ENCODE assay signal across 16 cellular contexts in the genomic region with DNA sequence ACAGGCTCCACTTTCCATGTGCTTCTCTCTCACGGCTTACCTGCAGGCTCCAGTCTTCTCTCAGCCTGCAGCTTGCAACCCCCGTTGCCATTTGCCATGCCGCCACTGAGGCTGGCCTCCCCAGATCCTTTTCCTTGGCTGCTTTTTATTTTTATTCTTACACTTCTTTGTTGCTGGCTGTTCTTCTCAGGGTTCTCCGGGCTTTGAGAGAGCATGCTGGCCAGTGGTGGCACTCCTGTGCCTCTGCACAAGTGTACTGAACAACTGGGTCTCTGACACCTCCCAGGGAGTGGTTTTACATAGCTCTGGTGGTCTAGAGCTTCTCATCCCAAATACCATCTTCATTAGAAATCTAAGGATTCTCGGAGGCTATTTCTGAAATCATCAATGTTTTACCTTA.
DNase-seq lines count a peak whose midpoint lies in the region; ATAC-seq and TF ChIP-seq lines count a peak whose summit lies in the region.
"Had no signal": no experiment of that assay in that cellular context is flagged by ENCODE, and none has a peak within 500 bp of the region (broad histone marks: within the 10 kb centered on the region; RNA-seq: fewer than 3 reads in every experiment).

No MANE protein-coding gene starts in this region.

- peak; percentile 41 for DNase-seq in Right ventricle myocardium inferior (ENCODE audit: missing footprints)
- DNase-seq in left ventricle myocardium superior, result no peak
- no peak for DNase-seq in iPS-NIHi11 (ENCODE audit: low spot score)
- DNase-seq in activated naive CD4-positive, alpha-beta T cell treated with anti-CD3 and anti-CD28 coated beads, Interleukin-2, amount 50 U/mL, for 16 hours, result no peak
- DNase-seq: AML-193; Caco-2; Calu3; CD4-positive, alpha-beta T cell; CD8-positive, alpha-beta T cell; DMS79 treated with DMSO at 0.1 percent for 48 hours; GF-D8 had no signal

- intact Hi-C loops in Right ventricle myocardium inferior (cut with DNase I), result no loop called here
- intact Hi-C loops in left ventricle myocardium superior (cut with micrococcal nuclease), result no loop called here

- H3K9me3 ChIP-seq in neural cell (ENCODE audit: low read length), result no peaks in the 10 kb centered on the region
- H3K9me3 ChIP-seq: A549, Caco-2 had no signal

- H3K9me2 ChIP-seq in neural cell (ENCODE audit: insufficient read depth, low read length), result no peaks in the 10 kb centered on the region

- ATAC-seq in Right ventricle myocardium inferior (no peak), left ventricle myocardium superior (no peak)
- ATAC-seq: A549; CD8-positive, alpha-beta T cell had no signal

- no peaks in the 10 kb centered on the region for H3F3A ChIP-seq in neural cell (ENCODE audit: insufficient read depth, low read length, poor library complexity, severe bottlenecking)

- H3K79me2 ChIP-seq in neural cell (replicated peaks; ENCODE audit: insufficient read depth, low read length), result peaks cover 3% of the 10 kb centered on the region

- TF ChIP-seq RAD21 in neural cell (conservative IDR thresholded peaks at IDR 0.05), result no peak

- H3K9ac ChIP-seq in neural cell (ENCODE audit: low read length), result peak overlapping the region; percentile 2
- H3K9ac ChIP-seq: BLaER1 treated with 17β-estradiol and CSF1 and Interleukin-3, amounts not matched to agents 10 nM and 100 nM had no signal

- no peak for TF ChIP-seq EP300 in neural cell (conservative IDR thresholded peaks at IDR 0.05; ENCODE audit: poor library complexity, severe bottlenecking)

- no peak overlapping the region for H3K4me2 ChIP-seq in neural cell (ENCODE audit: low read length)
- H3K4me2 ChIP-seq: A549; BLaER1 treated with 17β-estradiol and CSF1 and Interleukin-3, amounts not matched to agents 10 nM and 100 nM had no signal

- peak overlapping the region; percentile 16 for H3K27ac ChIP-seq in neural cell (ENCODE audit: low read length)
- H3K27ac ChIP-seq: 22Rv1; A549; BLaER1 treated with 17β-estradiol and CSF1 and Interleukin-3, amounts not matched to agents 10 nM and 100 nM; C4-2B had no signal

- no peak overlapping the region for H2AFZ ChIP-seq in neural cell (ENCODE audit: low read depth, low read length)

- no peaks in the 10 kb centered on the region for H4K20me1 ChIP-seq in neural cell (ENCODE audit: insufficient read depth)
- H4K20me1 ChIP-seq: BLaER1 treated with 17β-estradiol and CSF1 and Interleukin-3, amounts not matched to agents 10 nM and 100 nM had no signal

- H3K27me3 ChIP-seq in neural cell (ENCODE audit: insufficient read depth, low read depth, low read length), result no peaks in the 10 kb centered on the region
- H3K27me3 ChIP-seq: BLaER1 treated with 17β-estradiol and CSF1 and Interleukin-3, amounts not matched to agents 10 nM and 100 nM had no signal

- H3K4me3 ChIP-seq in neural cell (ENCODE audit: low read length), result no peak overlapping the region
- H3K4me3 ChIP-seq: A549; BLaER1 treated with 17β-estradiol and CSF1 and Interleukin-3, amounts not matched to agents 10 nM and 100 nM had no signal

- no peak for TF ChIP-seq CTCF in neural cell (IDR thresholded peaks at IDR 0.05; ENCODE audit: poor library complexity, severe bottlenecking)

- H3K36me3 ChIP-seq in neural cell (ENCODE audit: insufficient read depth, low read length), result no peaks in the 10 kb centered on the region
- H3K36me3 ChIP-seq: BLaER1 treated with 17β-estradiol and CSF1 and Interleukin-3, amounts not matched to agents 10 nM and 100 nM had no signal

TF ChIP-seq in neural cell, 6 proteins besides CTCF, POLR2A, EP300 and RAD21:
- TF ChIP-seq TAF1 (IDR thresholded peaks at IDR 0.05; ENCODE audit: low read depth) (no peak), POLR2AphosphoS5 (IDR thresholded peaks at IDR 0.05) (no peak), EZH2 (IDR thresholded peaks at IDR 0.05; ENCODE audit: borderline replicate concordance, insufficient read depth, low read length, poor library complexity, severe bottlenecking) (no peak), SMC3 (conservative IDR thresholded peaks at IDR 0.05; ENCODE audit: poor library complexity) (no peak), MXI1 (conservative IDR thresholded peaks at IDR 0.05; ENCODE audit: poor library complexity, severe bottlenecking) (no peak)
- TF ChIP-seq, protein P1, sequence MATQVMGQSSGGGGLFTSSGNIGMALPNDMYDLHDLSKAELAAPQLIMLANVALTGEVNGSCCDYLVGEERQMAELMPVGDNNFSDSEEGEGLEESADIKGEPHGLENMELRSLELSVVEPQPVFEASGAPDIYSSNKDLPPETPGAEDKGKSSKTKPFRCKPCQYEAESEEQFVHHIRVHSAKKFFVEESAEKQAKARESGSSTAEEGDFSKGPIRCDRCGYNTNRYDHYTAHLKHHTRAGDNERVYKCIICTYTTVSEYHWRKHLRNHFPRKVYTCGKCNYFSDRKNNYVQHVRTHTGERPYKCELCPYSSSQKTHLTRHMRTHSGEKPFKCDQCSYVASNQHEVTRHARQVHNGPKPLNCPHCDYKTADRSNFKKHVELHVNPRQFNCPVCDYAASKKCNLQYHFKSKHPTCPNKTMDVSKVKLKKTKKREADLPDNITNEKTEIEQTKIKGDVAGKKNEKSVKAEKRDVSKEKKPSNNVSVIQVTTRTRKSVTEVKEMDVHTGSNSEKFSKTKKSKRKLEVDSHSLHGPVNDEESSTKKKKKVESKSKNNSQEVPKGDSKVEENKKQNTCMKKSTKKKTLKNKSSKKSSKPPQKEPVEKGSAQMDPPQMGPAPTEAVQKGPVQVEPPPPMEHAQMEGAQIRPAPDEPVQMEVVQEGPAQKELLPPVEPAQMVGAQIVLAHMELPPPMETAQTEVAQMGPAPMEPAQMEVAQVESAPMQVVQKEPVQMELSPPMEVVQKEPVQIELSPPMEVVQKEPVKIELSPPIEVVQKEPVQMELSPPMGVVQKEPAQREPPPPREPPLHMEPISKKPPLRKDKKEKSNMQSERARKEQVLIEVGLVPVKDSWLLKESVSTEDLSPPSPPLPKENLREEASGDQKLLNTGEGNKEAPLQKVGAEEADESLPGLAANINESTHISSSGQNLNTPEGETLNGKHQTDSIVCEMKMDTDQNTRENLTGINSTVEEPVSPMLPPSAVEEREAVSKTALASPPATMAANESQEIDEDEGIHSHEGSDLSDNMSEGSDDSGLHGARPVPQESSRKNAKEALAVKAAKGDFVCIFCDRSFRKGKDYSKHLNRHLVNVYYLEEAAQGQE (IDR thresholded peaks at IDR 0.05; ENCODE audit: borderline replicate concordance), result no peak
